Comparison of ENCODE assay signal across 1 cellular context in the genomic region with DNA sequence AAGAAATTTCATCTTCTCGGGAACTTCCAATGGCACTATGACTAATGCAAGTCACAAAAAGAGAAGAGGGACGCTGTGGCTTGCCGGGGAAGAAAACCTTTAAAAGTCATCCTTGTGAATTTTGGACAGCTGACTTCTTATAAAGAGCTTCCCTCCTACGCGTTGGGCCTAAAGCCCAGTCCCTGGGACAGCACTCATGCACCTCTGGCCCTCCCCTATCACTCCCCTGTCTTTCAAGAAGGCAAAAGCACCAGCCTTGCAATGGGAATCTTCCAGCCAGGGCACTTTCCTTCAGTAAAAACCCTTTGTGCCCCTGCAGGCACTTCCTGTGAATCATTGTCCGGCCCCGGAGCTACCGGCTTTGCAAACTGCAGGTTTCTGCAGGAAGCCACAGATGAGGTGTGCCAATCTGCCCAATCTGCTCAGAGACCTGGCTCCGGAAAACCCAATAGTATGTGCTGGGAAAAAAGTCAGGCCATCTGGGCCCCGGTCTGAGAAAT.
TF ChIP-seq lines count a peak whose summit lies in the region.

No MANE protein-coding gene starts in this region.

TF ChIP-seq in GM23338, 12 proteins besides CTCF, POLR2A, EP300 and RAD21 (continued from another document):
- TF ChIP-seq, protein P1, sequence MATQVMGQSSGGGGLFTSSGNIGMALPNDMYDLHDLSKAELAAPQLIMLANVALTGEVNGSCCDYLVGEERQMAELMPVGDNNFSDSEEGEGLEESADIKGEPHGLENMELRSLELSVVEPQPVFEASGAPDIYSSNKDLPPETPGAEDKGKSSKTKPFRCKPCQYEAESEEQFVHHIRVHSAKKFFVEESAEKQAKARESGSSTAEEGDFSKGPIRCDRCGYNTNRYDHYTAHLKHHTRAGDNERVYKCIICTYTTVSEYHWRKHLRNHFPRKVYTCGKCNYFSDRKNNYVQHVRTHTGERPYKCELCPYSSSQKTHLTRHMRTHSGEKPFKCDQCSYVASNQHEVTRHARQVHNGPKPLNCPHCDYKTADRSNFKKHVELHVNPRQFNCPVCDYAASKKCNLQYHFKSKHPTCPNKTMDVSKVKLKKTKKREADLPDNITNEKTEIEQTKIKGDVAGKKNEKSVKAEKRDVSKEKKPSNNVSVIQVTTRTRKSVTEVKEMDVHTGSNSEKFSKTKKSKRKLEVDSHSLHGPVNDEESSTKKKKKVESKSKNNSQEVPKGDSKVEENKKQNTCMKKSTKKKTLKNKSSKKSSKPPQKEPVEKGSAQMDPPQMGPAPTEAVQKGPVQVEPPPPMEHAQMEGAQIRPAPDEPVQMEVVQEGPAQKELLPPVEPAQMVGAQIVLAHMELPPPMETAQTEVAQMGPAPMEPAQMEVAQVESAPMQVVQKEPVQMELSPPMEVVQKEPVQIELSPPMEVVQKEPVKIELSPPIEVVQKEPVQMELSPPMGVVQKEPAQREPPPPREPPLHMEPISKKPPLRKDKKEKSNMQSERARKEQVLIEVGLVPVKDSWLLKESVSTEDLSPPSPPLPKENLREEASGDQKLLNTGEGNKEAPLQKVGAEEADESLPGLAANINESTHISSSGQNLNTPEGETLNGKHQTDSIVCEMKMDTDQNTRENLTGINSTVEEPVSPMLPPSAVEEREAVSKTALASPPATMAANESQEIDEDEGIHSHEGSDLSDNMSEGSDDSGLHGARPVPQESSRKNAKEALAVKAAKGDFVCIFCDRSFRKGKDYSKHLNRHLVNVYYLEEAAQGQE (IDR thresholded peaks at IDR 0.05; ENCODE audit: unreplicated experiment) = no peak
- TF ChIP-seq NANOG (IDR thresholded peaks at IDR 0.05; ENCODE audit: borderline replicate concordance) (no peak), CREB1 (CRISPR knock-in tag; IDR thresholded peaks at IDR 0.05; ENCODE audit: low read depth) (no peak)
